ENCODE assay signal across 13 cellular contexts in the genomic region with DNA sequence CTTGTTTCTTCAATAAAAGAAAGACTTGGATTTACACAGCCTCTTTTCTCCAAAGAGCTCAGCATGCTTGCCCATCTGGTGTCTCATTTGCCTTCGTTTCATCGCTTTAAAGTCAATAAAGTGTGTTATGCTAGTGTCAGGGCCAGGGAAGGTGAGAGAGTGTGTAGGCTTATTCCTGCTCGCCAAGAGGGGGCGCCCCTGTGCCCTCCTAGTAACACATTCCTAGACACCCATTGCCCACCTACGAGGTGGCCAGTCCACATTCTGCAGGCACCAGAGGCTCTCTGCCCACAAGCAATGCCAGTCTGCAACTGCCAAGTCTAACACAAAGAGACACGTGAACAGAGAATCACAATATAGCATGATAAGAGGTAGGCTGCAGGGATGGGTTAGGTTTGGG. TPM values are rescaled to one million over a fixed set of nuclear protein-coding genes. Genes with fewer than 3 reads are reported as not detected.
DNase-seq lines count a peak whose midpoint lies in the region; ATAC-seq and TF ChIP-seq lines count a peak whose summit lies in the region.
"Had no signal": no experiment of that assay in that cellular context is flagged by ENCODE, and none has a peak within 500 bp of the region (broad histone marks: within the 10 kb centered on the region; RNA-seq: fewer than 3 reads in every experiment).

No MANE protein-coding gene starts in this region.

- no peaks in the 10 kb centered on the region for H3K4me1 Mint-ChIP-seq in neural crest cell

- H3K27me3 Mint-ChIP-seq in neural crest cell (ENCODE audit: low read depth) = peaks cover 13% of the 10 kb centered on the region

- no peaks in the 10 kb centered on the region for H3K36me3 Mint-ChIP-seq in neural crest cell (ENCODE audit: low read depth)
- H3K36me3 Mint-ChIP-seq: activated CD4-positive, alpha-beta memory T cell treated with anti-CD3 and anti-CD28 coated beads for 36 hours had no signal

- peak; percentile 12 for DNase-seq in activated CD4-positive, alpha-beta T cell treated with anti-CD3 and anti-CD28 coated beads for 48 hours
- no peak for DNase-seq in activated CD4-positive, alpha-beta T cell treated with anti-CD3 and anti-CD28 coated beads for 4 hours
- DNase-seq in KBM-7 (peak; percentile 37), astrocyte of the spinal cord (ENCODE audit: low read depth, low spot score) (no peak), neural crest cell (ENCODE audit: low read depth, low spot score) (no peak), COR-L47 (lab: John Stamatoyannopoulos, UW) (no peak), HuH-7.5 (ENCODE audit: low spot score) (no peak)
- DNase-seq: activated CD4-positive, alpha-beta memory T cell treated with anti-CD3 and anti-CD28 coated beads for 36 hours; adrenal gland; MV-4-11 had no signal

- TF ChIP-seq CTCF in astrocyte of the spinal cord (IDR thresholded peaks at IDR 0.05; ENCODE audit: low read depth, low read length) = peak; percentile 47
- TF ChIP-seq CTCF in neural crest cell (conservative IDR thresholded peaks at IDR 0.05) = peak; percentile 42

- ATAC-seq in HG03439 (IDR thresholded peaks at IDR 0.05; ENCODE audit: unreplicated experiment) = no peak

- in situ Hi-C loops in KBM-7 (cut with MboI; ENCODE audit: low pct_unique_long_range_greater_than_20kb, low sequenced_read_pairs) = no loop called here
- in situ Hi-C loops in astrocyte of the spinal cord (cut with HindIII; ENCODE audit: low sequenced_read_pairs) = no loop called here

- no peaks in the 10 kb centered on the region for H3K9me3 Mint-ChIP-seq in neural crest cell
- H3K9me3 Mint-ChIP-seq: activated CD4-positive, alpha-beta memory T cell treated with anti-CD3 and anti-CD28 coated beads for 36 hours had no signal

- H3K27ac Mint-ChIP-seq in neural crest cell (ENCODE audit: unreplicated experiment) = no peak overlapping the region
- H3K27ac Mint-ChIP-seq: activated CD4-positive, alpha-beta memory T cell treated with anti-CD3 and anti-CD28 coated beads for 36 hours had no signal

- no peak overlapping the region for H3K4me3 Mint-ChIP-seq in neural crest cell
- H3K4me3 Mint-ChIP-seq: activated CD4-positive, alpha-beta memory T cell treated with anti-CD3 and anti-CD28 coated beads for 36 hours had no signal

- no peak overlapping the region for H3K4me3 ChIP-seq in astrocyte of the spinal cord (ENCODE audit: low read depth, low read length)
- H3K4me3 ChIP-seq: adrenal gland, BLaER1, esophagus muscularis mucosa had no signal

RNA-seq across cellular contexts. Expression of a gene that starts 39.4 kb away (rescaled TPM):
- not detected in 2 replicates for total RNA-seq in neural crest cell
- total RNA-seq: activated CD4-positive, alpha-beta memory T cell treated with anti-CD3 and anti-CD28 coated beads for 36 hours; esophagus muscularis mucosa had no signal

Comparison
In these comparisons a context has a peak if more than half of its experiments do, and no peak if none do; other contexts are left out.
1. DNase-seq: peak in activated CD4-positive, alpha-beta T cell treated with anti-CD3 and anti-CD28 coated beads for 48 hours (single experiment) and KBM-7 (single experiment); none in activated CD4-positive, alpha-beta T cell treated with anti-CD3 and anti-CD28 coated beads for 4 hours (0 of 2), astrocyte of the spinal cord (single experiment), neural crest cell (single experiment), COR-L47 (single experiment) and HuH-7.5 (single experiment).